In genomic region chr17:3944485-3945388, GRCh38 we compare ENCODE assay signal across 8 cellular contexts. TPM values are rescaled to one million over a fixed set of nuclear protein-coding genes. Genes with fewer than 3 reads are reported as not detected.
DNase-seq lines count a peak whose midpoint lies in the region; ATAC-seq and TF ChIP-seq lines count a peak whose summit lies in the region.

No MANE protein-coding gene starts in this region.

- H3K27me3 ChIP-seq in SK-N-SH (ENCODE audit: insufficient read depth) (no peaks in the 10 kb centered on the region), kidney epithelial cell (ENCODE audit: control insufficient read depth, insufficient read depth, low read length) (no peaks in the 10 kb centered on the region)

- POLR2A ChIA-PET in SK-N-SH (lab: Yijun Ruan, JAX) = no interaction called here

- H2AFZ ChIP-seq in SK-N-SH (ENCODE audit: low read depth) = peak overlapping the region; percentile 97

- no peak for TF ChIP-seq RAD21 in SK-N-SH (IDR thresholded peaks at IDR 0.05; ENCODE audit: low read length)

- H3F3A ChIP-seq in SK-N-SH (replicated peaks; ENCODE audit: insufficient read depth) = no peaks in the 10 kb centered on the region

- no peaks in the 10 kb centered on the region for H4K20me1 ChIP-seq in SK-N-SH (ENCODE audit: insufficient read depth)

- ATAC-seq in HG02610 (IDR thresholded peaks at IDR 0.05; ENCODE audit: unreplicated experiment) = no peak

- no peaks in the 10 kb centered on the region for H3K9me2 ChIP-seq in SK-N-SH

- H3K4me2 ChIP-seq in SK-N-SH = peak overlapping the region; percentile 83

- H3K4me3 ChIP-seq in SK-N-SH (ENCODE audit: low read depth in 2 of 2, low read length in 1 of 2) (peak overlapping the region; percentile 55 to 58; a peak in 3 of 4 replicates), cardiac fibroblast (replicated peaks in 1 of 2; ENCODE audit: low read depth in 2 of 2, low read length in 2 of 2) (peak overlapping the region; percentile 25 to 43), kidney epithelial cell (ENCODE audit: low read depth, low read length) (peak overlapping the region; percentile 31)

- CTCF ChIA-PET in SK-N-SH (lab: Yijun Ruan, JAX) = interaction anchor here (1.3 kb wide), 1 partner anchor 22 kb away, joined by 3 read pairs; no protein-coding TSS in a partner anchor

- TF ChIP-seq EP300 in SK-N-SH (IDR thresholded peaks at IDR 0.05; ENCODE audit: borderline replicate concordance in 1 of 2, low read depth in 1 of 2, low read length in 1 of 2) = no peak

- TF ChIP-seq CTCF in SK-N-SH (IDR thresholded peaks at IDR 0.05) = no peak
- no peak for TF ChIP-seq CTCF in cardiac fibroblast (IDR thresholded peaks at IDR 0.05; ENCODE audit: low read depth, low read length)
- no peak for TF ChIP-seq CTCF in kidney epithelial cell (IDR thresholded peaks at IDR 0.05; ENCODE audit: insufficient read depth, low read length, poor library complexity, severe bottlenecking)

- H3K9me3 ChIP-seq in SK-N-SH = no peaks in the 10 kb centered on the region

- H3K4me1 ChIP-seq in SK-N-SH (ENCODE audit: control insufficient read depth in 1 of 2, insufficient read depth in 2 of 2, low read depth in 1 of 2, low read length in 1 of 2) = peaks cover 0 to 20% of the 10 kb centered on the region in 2 experiments; a peak in 1 of 4 replicates

- WGBS in SK-N-SH (ENCODE audit: low lambda C conversion rate) = 14% methylated on average over 14 of the region's 68 CpGs

- peak overlapping the region in 1 of 2 experiments; percentile 53; a peak in 1 of 4 replicates for H3K27ac ChIP-seq in SK-N-SH (ENCODE audit: low read depth in 2 of 2, low read length in 1 of 2)

- peak; percentile 74 for DNase-seq in ELF-1 (ENCODE audit: low read depth, low spot score)
- peak; percentile 100 for DNase-seq in SK-N-SH
- DNase-seq in cardiac fibroblast (ENCODE audit: low read depth in 2 of 2) = peak; percentile 30 to 64
- DNase-seq in kidney epithelial cell (ENCODE audit: low read depth) = no peak
- DNase-seq in stimulated activated CD4-positive, alpha-beta T cell treated with anti-CD3 and anti-CD28 coated beads, TNF-alpha, amount 100 ng/mL, for 24 hours (ENCODE audit: low read depth in 3 of 3) = peak in 2 of 3 experiments; percentile 26 to 27
- DNase-seq in GM19240 (ENCODE audit: insufficient read length, low spot score) = no peak
- no peak for DNase-seq in HK-2 (ENCODE audit: unreplicated experiment)

- peak overlapping the region; percentile 45; the same call in 1 of the 2 replicates for H3K9ac ChIP-seq in SK-N-SH

- no peaks in the 10 kb centered on the region for H3K79me2 ChIP-seq in SK-N-SH (ENCODE audit: insufficient read depth)

- H3K36me3 ChIP-seq in SK-N-SH (replicated peaks in 1 of 2; ENCODE audit: control insufficient read depth in 1 of 2, insufficient read depth in 2 of 2, low read length in 1 of 2) (no peaks in the 10 kb centered on the region), kidney epithelial cell (ENCODE audit: control insufficient read depth, insufficient read depth, low read length) (no peaks in the 10 kb centered on the region)

TF ChIP-seq in SK-N-SH, 30 proteins besides CTCF, POLR2A, EP300 and RAD21:
- TF ChIP-seq FOXJ3 (CRISPR knock-in tag; IDR thresholded peaks at IDR 0.05) (no peak), TAF1 (IDR thresholded peaks at IDR 0.05; ENCODE audit: borderline replicate concordance, low read depth, low read length) (no peak), REST (IDR thresholded peaks at IDR 0.05; ENCODE audit: low read depth, low read length) (no peak), GATA2 (CRISPR knock-in tag; IDR thresholded peaks at IDR 0.05) (no peak), USF2 (IDR thresholded peaks at IDR 0.05; ENCODE audit: borderline replicate concordance, low read depth, low read length) (no peak), IRF3 (IDR thresholded peaks at IDR 0.05; ENCODE audit: low read depth, low read length) (no peak), MAX (IDR thresholded peaks at IDR 0.05; ENCODE audit: low read depth) (no peak), NFIC (IDR thresholded peaks at IDR 0.05; ENCODE audit: borderline replicate concordance) (no peak), SIN3A (IDR thresholded peaks at IDR 0.05; ENCODE audit: borderline replicate concordance, low read depth, low read length) (no peak), GABPA (IDR thresholded peaks at IDR 0.05; ENCODE audit: low read depth) (no peak), PBX3 (IDR thresholded peaks at IDR 0.05) (no peak), USF1 (IDR thresholded peaks at IDR 0.05; ENCODE audit: borderline replicate concordance, low read depth) (no peak), TCF12 (IDR thresholded peaks at IDR 0.05) (no peak), YY1 (IDR thresholded peaks at IDR 0.05; ENCODE audit: low read depth) (no peak)
TF ChIP-seq in SK-N-SH: peak in this region for 0.

RNA-seq across cellular contexts. Expression of gene ATP2A3, which starts 19.5 kb away (rescaled TPM):
- 1.9 and 2.1 TPM in 2 replicates for polyA plus RNA-seq in SK-N-SH (2012; rRNA removed)
- 0.67 and 0.92 TPM in 2 replicates for polyA plus RNA-seq in SK-N-SH (2012; cell fraction: cytosol; rRNA removed)
- polyA plus RNA-seq in SK-N-SH (2012; cell fraction: nucleus; rRNA removed) = 4.9 and 5.6 TPM in 2 replicates
- 11.1 and 13.3 TPM in 2 replicates for total RNA-seq in kidney epithelial cell

RNA-seq across cellular contexts. Expression of gene P2RX1, which starts 28.5 kb away (rescaled TPM):
- polyA plus RNA-seq in SK-N-SH (2012; rRNA removed) = not detected in 2 replicates
- polyA plus RNA-seq in SK-N-SH (2012; cell fraction: cytosol; rRNA removed) = not detected in 2 replicates
- polyA plus RNA-seq in SK-N-SH (2012; cell fraction: nucleus; rRNA removed) = 0.04 TPM in 1 of 2 replicates, not detected in the other
- not detected in 2 replicates for total RNA-seq in kidney epithelial cell

RNA-seq across cellular contexts. Expression of gene CAMKK1, which starts 51.9 kb away (rescaled TPM):
- 6.8 and 8.1 TPM in 2 replicates for polyA plus RNA-seq in SK-N-SH (2012; rRNA removed)
- polyA plus RNA-seq in SK-N-SH (2012; cell fraction: cytosol; rRNA removed) = 2.9 and 4.5 TPM in 2 replicates
- polyA plus RNA-seq in SK-N-SH (2012; cell fraction: nucleus; rRNA removed) = 21.8 and 22.5 TPM in 2 replicates
- 7.8 and 10.5 TPM in 2 replicates for total RNA-seq in kidney epithelial cell

Comparison
In these comparisons a context has a peak if more than half of its experiments do, and no peak if none do; other contexts are left out.
1. DNase-seq: peak in ELF-1 (single experiment), SK-N-SH (single experiment), cardiac fibroblast (2 of 2) and stimulated activated CD4-positive, alpha-beta T cell treated with anti-CD3 and anti-CD28 coated beads, TNF-alpha, amount 100 ng/mL, for 24 hours (2 of 3); none in kidney epithelial cell (single experiment), GM19240 (single experiment) and HK-2 (single experiment).
2. Peak in every context shown above with its lines, with median percentiles within 50 percentile points of each other: H3K4me3 ChIP-seq.